8 cellular contexts compared by ENCODE assay signal in genomic region chr2:70088508-70089219, GRCh38. TPM values are rescaled to one million over a fixed set of nuclear protein-coding genes. Genes with fewer than 3 reads are reported as not detected.
A peak's percentile ranks its signal among the peaks of the same experiment; 100 is the strongest.
DNase-seq lines count a peak whose midpoint lies in the region; ATAC-seq and TF ChIP-seq lines count a peak whose summit lies in the region.

No MANE protein-coding gene starts in this region.

- intact Hi-C loops in activated CD8-positive, alpha-beta T cell treated with anti-CD3 and anti-CD28 coated beads for 36 hours (cut with micrococcal nuclease): loop anchor here (5.0 kb wide), 1 partner anchor 176 kb away; no protein-coding TSS in a partner anchor

- POLR2A ChIA-PET in HEK293 (lab: Yijun Ruan, JAX): interaction anchor here (0.7 to 5.9 kb wide), 14 partner anchors 16 to 205 kb away, joined by 3 to 56 read pairs (median 4); partner anchors contain the start of genes C2orf42, MXD1 and SNRPG
- POLR2A ChIA-PET in activated CD8-positive, alpha-beta T cell treated with anti-CD3 and anti-CD28 coated beads for 36 hours (lab: Charles Lee): interaction anchor here (0.7 to 28.8 kb wide), 13 partner anchors 10 to 442 kb away, joined by 3 to 955 read pairs (median 10); partner anchors contain the start of genes C2orf42, MXD1, SNRPG and TIA1

- no peak for TF ChIP-seq CTCF in HEK293 (tag by site-specific recombination; IDR thresholded peaks at IDR 0.05)
- TF ChIP-seq CTCF in activated CD8-positive, alpha-beta T cell treated with anti-CD3 and anti-CD28 coated beads for 36 hours (IDR thresholded peaks at IDR 0.05): no peak

- ATAC-seq in activated CD8-positive, alpha-beta T cell treated with anti-CD3 and anti-CD28 coated beads for 36 hours: no peak
- ATAC-seq in GM21717 (IDR thresholded peaks at IDR 0.05; ENCODE audit: unreplicated experiment) (no peak), GM21786 (IDR thresholded peaks at IDR 0.05; ENCODE audit: unreplicated experiment) (no peak), GM18498 (IDR thresholded peaks at IDR 0.05; ENCODE audit: unreplicated experiment) (no peak)

- DNase-seq in activated CD8-positive, alpha-beta T cell treated with anti-CD3 and anti-CD28 coated beads for 36 hours: no peak
- peak in 2 of 49 donors; percentile 62 to 64 for DNase-seq in substantia nigra (lab: John Stamatoyannopoulos, UW)

- H3K4me1 ChIP-seq in ACC112 (ENCODE audit: control insufficient read depth, insufficient read depth, low read length, unreplicated experiment): peaks cover 27% of the 10 kb centered on the region
- H3K4me1 ChIP-seq in HEK293 (ENCODE audit: control insufficient read depth, insufficient read depth, low read length): peaks cover 11% of the 10 kb centered on the region
- peaks cover 18% of the 10 kb centered on the region for H3K4me1 ChIP-seq in iPS-15b (ENCODE audit: control insufficient read depth, insufficient read depth, low read length)

- H3K27me3 Mint-ChIP-seq in activated CD8-positive, alpha-beta T cell treated with anti-CD3 and anti-CD28 coated beads for 36 hours: no peaks in the 10 kb centered on the region

- peaks cover 3% of the 10 kb centered on the region for H3K9me3 Mint-ChIP-seq in activated CD8-positive, alpha-beta T cell treated with anti-CD3 and anti-CD28 coated beads for 36 hours

- peaks cover 48% of the 10 kb centered on the region for H3K4me1 Mint-ChIP-seq in activated CD8-positive, alpha-beta T cell treated with anti-CD3 and anti-CD28 coated beads for 36 hours (ENCODE audit: low read depth)

- CTCF ChIA-PET in HEK293 (lab: Yijun Ruan, JAX): interaction anchor here (0.5 to 1.2 kb wide), 5 partner anchors 37 to 300 kb away, joined by 3 to 4 read pairs (median 3); no protein-coding TSS in a partner anchor
- CTCF ChIA-PET in activated CD8-positive, alpha-beta T cell treated with anti-CD3 and anti-CD28 coated beads for 36 hours (lab: Charles Lee): interaction anchor here (0.7 to 15.2 kb wide), 5 partner anchors 12 to 174 kb away, joined by 3 to 215 read pairs (median 8); partner anchors contain the start of gene MXD1

- no peaks in the 10 kb centered on the region for H3K27me3 ChIP-seq in ACC112 (ENCODE audit: insufficient read depth, low read length)
- no peaks in the 10 kb centered on the region for H3K27me3 ChIP-seq in iPS-15b (ENCODE audit: control insufficient read depth, insufficient read depth, low read length)

- peak overlapping the region; percentile 91 for H3K9ac ChIP-seq in iPS-15b (ENCODE audit: low read depth, low read length)

- H3K27ac ChIP-seq in ACC112 (ENCODE audit: low read depth, low read length) (peak overlapping the region; percentile 100), HEK293 (ENCODE audit: extremely low read depth, low read depth, low read length) (peak overlapping the region; percentile 100), substantia nigra (ENCODE audit: low read depth, low read length, poor library complexity, severe bottlenecking) (peak overlapping the region; percentile 99)

- peaks cover 37% of the 10 kb centered on the region for H3K79me2 ChIP-seq in ACC112 (ENCODE audit: control insufficient read depth, insufficient read depth, low read length, unreplicated experiment)

- H3K27ac Mint-ChIP-seq in activated CD8-positive, alpha-beta T cell treated with anti-CD3 and anti-CD28 coated beads for 36 hours: peak overlapping the region; percentile 98

- no peak overlapping the region for H2AFZ ChIP-seq in ACC112 (ENCODE audit: low read length, unreplicated experiment)

- H3K9me3 ChIP-seq in HEK293 (ENCODE audit: control insufficient read depth, insufficient read depth, low read depth, low read length): no peaks in the 10 kb centered on the region
- H3K9me3 ChIP-seq in iPS-15b (ENCODE audit: control insufficient read depth, insufficient read depth, low read length): no peaks in the 10 kb centered on the region

- H3K36me3 ChIP-seq in ACC112 (ENCODE audit: insufficient read depth, low read length) (peaks cover 17% of the 10 kb centered on the region), HEK293 (ENCODE audit: control insufficient read depth in 2 of 2, insufficient read depth in 1 of 2, low read length in 2 of 2) (peaks cover 5 to 38% of the 10 kb centered on the region in 2 experiments; a peak in 2 of 3 replicates), iPS-15b (ENCODE audit: control insufficient read depth, insufficient read depth, low read length) (peaks cover 9% of the 10 kb centered on the region)

- peak overlapping the region; percentile 99 for H3K4me3 Mint-ChIP-seq in activated CD8-positive, alpha-beta T cell treated with anti-CD3 and anti-CD28 coated beads for 36 hours

- H3K4me3 ChIP-seq in ACC112 (ENCODE audit: low read depth, low read length): peak overlapping the region; percentile 95
- peak overlapping the region; percentile 70 for H3K4me3 ChIP-seq in HEK293 (ENCODE audit: low read depth, low read length)
- peak overlapping the region; percentile 91 for H3K4me3 ChIP-seq in iPS-15b (ENCODE audit: low read depth, low read length)

- H3K36me3 Mint-ChIP-seq in activated CD8-positive, alpha-beta T cell treated with anti-CD3 and anti-CD28 coated beads for 36 hours (ENCODE audit: low read depth): peaks cover 64% of the 10 kb centered on the region

TF ChIP-seq in HEK293, 187 proteins besides CTCF, POLR2A, EP300 and RAD21:
- TF ChIP-seq ZXDB (tag by site-specific recombination; IDR thresholded peaks at IDR 0.05): 0 out of 2 replicates have a peak, but pooled peaks have one; percentile 4
- no peak for TF ChIP-seq ZNF488 (tag by site-specific recombination; IDR thresholded peaks at IDR 0.05)
TF ChIP-seq in HEK293: peak in this region for 1.

RNA-seq across cellular contexts. Expression of gene PCBP1, which starts 1.4 kb away (rescaled TPM):
- 100 to 1,000 TPM; 470 to 489 TPM for total RNA-seq in activated CD8-positive, alpha-beta T cell treated with anti-CD3 and anti-CD28 coated beads for 36 hours
